18 cellular contexts compared by ENCODE assay signal in the genomic region with DNA sequence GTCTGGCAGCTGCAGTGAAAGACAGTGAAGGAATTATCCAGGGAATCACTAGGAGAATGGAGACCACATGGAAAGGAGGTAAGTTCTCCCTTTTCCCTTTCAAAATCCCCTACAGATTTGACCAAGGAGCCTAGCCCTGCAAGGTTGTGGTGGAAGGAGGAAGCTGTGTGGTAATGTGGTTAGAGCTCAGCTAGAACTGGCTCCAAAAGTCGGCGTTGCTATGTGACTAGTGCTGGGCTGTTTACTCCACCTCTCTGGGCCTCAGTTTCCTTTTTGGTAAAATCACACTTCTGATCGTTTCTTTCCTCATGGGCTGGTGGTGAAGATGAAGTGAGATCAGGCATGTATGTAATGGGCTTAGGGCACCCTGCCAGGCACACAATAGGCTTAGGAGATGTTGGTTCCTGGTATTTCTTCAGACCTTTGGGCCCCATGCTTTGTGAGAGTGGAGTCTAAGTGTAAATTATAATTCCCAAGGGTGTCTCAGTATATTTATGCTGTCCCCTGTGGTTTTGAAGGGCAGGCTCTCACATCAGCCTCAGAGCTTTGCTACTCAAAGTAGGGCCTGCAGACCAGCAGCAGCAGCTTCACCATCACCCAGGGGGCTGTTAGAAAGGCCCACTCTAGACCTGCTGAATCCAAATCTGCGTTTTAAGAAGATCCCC.
DNase-seq lines count a peak whose midpoint lies in the region; ATAC-seq and FAIRE-seq lines count a peak whose summit lies in the region.
"Had no signal": no experiment of that assay in that cellular context is flagged by ENCODE, and none has a peak within 500 bp of the region (broad histone marks: within the 10 kb centered on the region; RNA-seq: fewer than 3 reads in every experiment).

No MANE protein-coding gene starts in this region.

- H3K27ac Mint-ChIP-seq in CD4-positive, CD25-positive, alpha-beta regulatory T cell: no peak overlapping the region
- H3K27ac Mint-ChIP-seq in immature natural killer cell: peak overlapping the region in 4 of 6 donors; percentile 11 to 61 (median 30)
- H3K27ac Mint-ChIP-seq: H9 had no signal

- peaks cover 0 to 4% of the 10 kb centered on the region in 2 experiments for H3K9me3 ChIP-seq in CD4-positive, CD25-positive, alpha-beta regulatory T cell (ENCODE audit: control insufficient read depth in 2 of 2, low read length in 2 of 2)

- H3K27ac ChIP-seq in CD4-positive, CD25-positive, alpha-beta regulatory T cell (ENCODE audit: insufficient read depth, low read length, poor library complexity, severe bottlenecking): no peak overlapping the region
- H3K27ac ChIP-seq: epithelial cell of prostate, heart left ventricle had no signal

- peaks cover 0 to 29% (median 14%) of the 10 kb centered on the region in 4 donors for H3K4me1 Mint-ChIP-seq in CD4-positive, CD25-positive, alpha-beta regulatory T cell
- H3K4me1 Mint-ChIP-seq in immature natural killer cell: peaks cover 33% of the 10 kb centered on the region in 2 donors

- peak overlapping the region in 3 of 4 donors; percentile 7 to 71 (median 33) for H3K4me3 Mint-ChIP-seq in CD4-positive, CD25-positive, alpha-beta regulatory T cell
- peak overlapping the region; percentile 9 to 64 (median 29) for H3K4me3 Mint-ChIP-seq in immature natural killer cell
- H3K4me3 Mint-ChIP-seq: H9 had no signal

- no peaks in the 10 kb centered on the region for H3K27me3 ChIP-seq in CD4-positive, CD25-positive, alpha-beta regulatory T cell (ENCODE audit: control insufficient read depth, insufficient read depth, low read length)
- H3K27me3 ChIP-seq: heart left ventricle had no signal

- DNase-seq in CD4-positive, CD25-positive, alpha-beta regulatory T cell: peak in 1 of 3 donors; percentile 36
- DNase-seq in GM18507 (ENCODE audit: extremely low spot score, insufficient read length, low read depth): no peak
- DNase-seq in OCI-M1 (lab: John Stamatoyannopoulos, UW): peak; percentile 3
- DNase-seq in immature natural killer cell: peak; percentile 36 to 41 (median 39)
- DNase-seq in DMS153 (lab: John Stamatoyannopoulos, UW): no peak
- DNase-seq in ecto neural progenitor cell (ENCODE audit: low spot score): no peak
- DNase-seq: amniotic stem cell, C1 segment of cervical spinal cord, H9, heart left ventricle, kidney, NCI-H2081 treated with DMSO at 0.1 percent for 48 hours, NCI-H774, SHP77 had no signal

- peaks cover 17% of the 10 kb centered on the region for H3K4me1 ChIP-seq in CD4-positive, CD25-positive, alpha-beta regulatory T cell (ENCODE audit: control insufficient read depth, insufficient read depth, low read length, poor library complexity, severe bottlenecking)

- ATAC-seq in CD4-positive, CD25-positive, alpha-beta regulatory T cell (ENCODE audit: low read depth in 2 of 2): peak in 1 of 2 donors; percentile 37
- ATAC-seq in GM21717 (IDR thresholded peaks at IDR 0.05; ENCODE audit: unreplicated experiment): no peak
- ATAC-seq in GM19455 (IDR thresholded peaks at IDR 0.05; ENCODE audit: unreplicated experiment): no peak
- ATAC-seq: heart left ventricle had no signal

- H3K4me3 ChIP-seq in CD4-positive, CD25-positive, alpha-beta regulatory T cell (ENCODE audit: low read depth, low read length): peak overlapping the region; percentile 32
- H3K4me3 ChIP-seq: heart left ventricle had no signal

- H3K36me3 ChIP-seq in CD4-positive, CD25-positive, alpha-beta regulatory T cell (ENCODE audit: control insufficient read depth, insufficient read depth, low read length): no peaks in the 10 kb centered on the region
- H3K36me3 ChIP-seq: heart left ventricle had no signal

- no peaks in the 10 kb centered on the region for H3K27me3 Mint-ChIP-seq in CD4-positive, CD25-positive, alpha-beta regulatory T cell
- peaks cover 7 to 13% (median 11%) of the 10 kb centered on the region in 3 donors for H3K27me3 Mint-ChIP-seq in immature natural killer cell (ENCODE audit: low read depth in 3 of 3)

- H3K9me3 Mint-ChIP-seq in CD4-positive, CD25-positive, alpha-beta regulatory T cell: peaks cover 0 to 6% (median 1%) of the 10 kb centered on the region in 7 donors
- peaks cover 0 to 5% (median 2%) of the 10 kb centered on the region in 6 donors for H3K9me3 Mint-ChIP-seq in immature natural killer cell

- FAIRE-seq in GM18507 (lab: Jason Lieb, UNC): peak; percentile 76
- FAIRE-seq: urothelium cell line had no signal

- no peaks in the 10 kb centered on the region for H3K36me3 Mint-ChIP-seq in CD4-positive, CD25-positive, alpha-beta regulatory T cell
- peaks cover 0 to 3% (median 3%) of the 10 kb centered on the region in 3 donors for H3K36me3 Mint-ChIP-seq in immature natural killer cell

Comparison
In these comparisons a context has a peak if more than half of its experiments do, and no peak if none do; other contexts are left out.
1. DNase-seq: peak in OCI-M1 (single experiment) and immature natural killer cell (3 of 3); none in GM18507 (single experiment), DMS153 (single experiment) and ecto neural progenitor cell (single experiment).
2. H3K27ac Mint-ChIP-seq: peak in immature natural killer cell (4 of 6); none in CD4-positive, CD25-positive, alpha-beta regulatory T cell (0 of 3).